In genomic region chr3:136193273-136194043, GRCh38 we compare ENCODE assay signal across 7 cellular contexts.
DNase-seq lines count a peak whose midpoint lies in the region; ATAC-seq and TF ChIP-seq lines count a peak whose summit lies in the region.

No MANE protein-coding gene starts in this region.

- TF ChIP-seq CTCF in GM06990 (IDR thresholded peaks at IDR 0.05; ENCODE audit: insufficient read depth, low read length, poor library complexity, severe bottlenecking) = no peak
- TF ChIP-seq CTCF in NB4 (IDR thresholded peaks at IDR 0.05; ENCODE audit: low read depth, low read length) = no peak

- peaks cover 46% of the 10 kb centered on the region for H3K4me1 ChIP-seq in muscle layer of colon (ENCODE audit: insufficient read depth, low read length)

- H3K4me3 ChIP-seq in GM06990 (replicated peaks; ENCODE audit: low read depth, low read length) (peak overlapping the region; percentile 90), NB4 (ENCODE audit: low read depth, low read length) (peak overlapping the region; percentile 99), muscle layer of colon (ENCODE audit: low read depth in 1 of 2, low read length in 2 of 2) (peak overlapping the region; percentile 97 to 99)

- H3K27ac ChIP-seq in caudate nucleus (ENCODE audit: low read depth, low read length) = peak overlapping the region; percentile 8
- H3K27ac ChIP-seq in muscle layer of colon (ENCODE audit: low read depth, low read length) = peak overlapping the region; percentile 97

- H3K27me3 ChIP-seq in GM06990 (replicated peaks; ENCODE audit: control insufficient read depth, insufficient read depth, low read length) (no peaks in the 10 kb centered on the region), muscle layer of colon (ENCODE audit: control insufficient read depth in 1 of 2, insufficient read depth in 2 of 2, low read length in 2 of 2) (no peaks in the 10 kb centered on the region)

- H3K36me3 ChIP-seq in GM06990 (ENCODE audit: control insufficient read depth, insufficient read depth, low read length) (no peaks in the 10 kb centered on the region; the same call in none of the 2 replicates), muscle layer of colon (ENCODE audit: insufficient read depth, low read length) (no peaks in the 10 kb centered on the region)

- H3K9ac ChIP-seq in muscle layer of colon (ENCODE audit: low read length) = peak overlapping the region; percentile 95

- no peak for TF ChIP-seq POLR2A in NB4 (IDR thresholded peaks at IDR 0.05; ENCODE audit: extremely low read depth, insufficient read length)

- DNase-seq in GM06990 (ENCODE audit: extremely low read depth, insufficient read length) (no peak), NB4 (ENCODE audit: low read depth) (peak; percentile 67), caudate nucleus (lab: John Stamatoyannopoulos, UW) (no peak)

- ATAC-seq in HG02798 (IDR thresholded peaks at IDR 0.05; ENCODE audit: poor library complexity, unreplicated experiment) = no peak
- ATAC-seq in GM18520 (IDR thresholded peaks at IDR 0.05; ENCODE audit: unreplicated experiment) = no peak
- ATAC-seq in GM18909 (IDR thresholded peaks at IDR 0.05; ENCODE audit: poor library complexity, unreplicated experiment) = no peak

- no peaks in the 10 kb centered on the region for H3K9me3 ChIP-seq in muscle layer of colon (ENCODE audit: low read length)
